19 cellular contexts compared by ENCODE assay signal in the genomic region with DNA sequence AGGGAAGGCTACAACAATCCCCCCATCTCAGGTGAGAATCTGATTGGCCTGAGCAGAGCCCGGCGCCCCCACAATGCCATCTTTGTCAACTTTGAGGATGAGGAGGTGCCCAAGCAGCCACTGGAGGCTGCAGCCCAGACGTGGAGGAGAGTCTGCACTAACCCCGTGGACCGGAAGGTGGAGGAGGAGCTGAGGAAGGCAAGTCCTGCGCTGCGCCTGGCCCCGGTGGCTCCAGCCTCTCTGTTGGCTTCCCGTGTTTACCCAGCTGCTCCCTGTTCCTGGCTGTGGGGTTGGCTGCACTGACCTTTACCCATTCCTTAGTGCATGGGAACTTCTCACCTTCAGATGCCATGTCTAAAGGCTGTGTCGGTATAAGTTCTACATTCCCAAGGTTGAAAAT. TPM values are rescaled to one million over a fixed set of nuclear protein-coding genes. Genes with fewer than 3 reads are reported as not detected.
DNase-seq lines count a peak whose midpoint lies in the region; ATAC-seq, FAIRE-seq and TF ChIP-seq lines count a peak whose summit lies in the region.
"Had no signal": no experiment of that assay in that cellular context is flagged by ENCODE, and none has a peak within 500 bp of the region (broad histone marks: within the 10 kb centered on the region; RNA-seq: fewer than 3 reads in every experiment).

No MANE protein-coding gene starts in this region.

- WGBS in HepG2 (ENCODE audit: low lambda C conversion rate): 94% methylated on average over 7 of the region's 10 CpGs

- TF ChIP-seq EP300 in HepG2 (IDR thresholded peaks at IDR 0.05; ENCODE audit: low read depth in 2 of 2, low read length in 2 of 2): no peak
- TF ChIP-seq EP300 in HepG2 (CRISPR knock-in tag; IDR thresholded peaks at IDR 0.05; ENCODE audit: borderline replicate concordance): no peak

- no peaks in the 10 kb centered on the region for H4K20me1 ChIP-seq in HepG2 (ENCODE audit: insufficient read depth, low read length)

- peaks cover 0 to 2% of the 10 kb centered on the region in 2 donors for H3K4me1 ChIP-seq in naive thymus-derived CD4-positive, alpha-beta T cell (ENCODE audit: control insufficient read depth in 2 of 2, insufficient read depth in 2 of 2, low read length in 2 of 2)
- no peaks in the 10 kb centered on the region for H3K4me1 ChIP-seq in HepG2 (ENCODE audit: insufficient read depth, low read length)
- H3K4me1 ChIP-seq: thyroid gland had no signal

- intact Hi-C loops in sciatic nerve (cut with DNase I): no loop called here
- intact Hi-C loops in naive thymus-derived CD4-positive, alpha-beta T cell (cut with micrococcal nuclease): no loop called here
- intact Hi-C loops in HepG2 (cut with micrococcal nuclease; ENCODE audit: unreplicated experiment): no loop called here

- no peak for TF ChIP-seq CTCF in HepG2 (CRISPR knock-in tag; IDR thresholded peaks at IDR 0.05)

- no peaks in the 10 kb centered on the region for H3K9me3 Mint-ChIP-seq in naive thymus-derived CD4-positive, alpha-beta T cell
- H3K9me3 Mint-ChIP-seq: CD4-positive, CD25-positive, alpha-beta regulatory T cell; IgD-negative memory B cell; nephron progenitor cell had no signal

- H3K79me2 ChIP-seq in HepG2 (ENCODE audit: insufficient read depth, low read length): no peaks in the 10 kb centered on the region

- no TSS peak for BruUV-seq in HepG2 (replicated peaks; lab: Mats Ljungman, UMichigan)

- peak overlapping the region in 1 of 9 donors; percentile 56 for H3K27ac Mint-ChIP-seq in naive thymus-derived CD4-positive, alpha-beta T cell
- H3K27ac Mint-ChIP-seq: activated CD8-positive, alpha-beta memory T cell treated with anti-CD3 and anti-CD28 coated beads, Interleukin-2, amount 10 ng/mL, durations not matched to agents 7 days and 5 days; CD4-positive, CD25-positive, alpha-beta regulatory T cell; IgD-negative memory B cell; nephron progenitor cell had no signal

- no peaks in the 10 kb centered on the region for H3K27me3 Mint-ChIP-seq in naive thymus-derived CD4-positive, alpha-beta T cell
- H3K27me3 Mint-ChIP-seq: activated CD8-positive, alpha-beta memory T cell treated with anti-CD3 and anti-CD28 coated beads, Interleukin-2, amount 10 ng/mL, durations not matched to agents 7 days and 5 days; CD4-positive, CD25-positive, alpha-beta regulatory T cell; IgD-negative memory B cell had no signal

- CTCF ChIA-PET in naive thymus-derived CD4-positive, alpha-beta T cell (lab: Charles Lee): interaction anchor here (0.6 to 1.4 kb wide), 3 partner anchors 28 to 136 kb away, joined by 3 read pairs; no protein-coding TSS in a partner anchor
- CTCF ChIA-PET in HepG2 (lab: Yijun Ruan, JAX; ENCODE audit: low intra/inter-chr PET ratio, low total read pairs): no interaction called here

- peak; percentile 71 for ATAC-seq in sciatic nerve
- ATAC-seq in naive thymus-derived CD4-positive, alpha-beta T cell: no peak
- no peak for ATAC-seq in HepG2
- no peak for ATAC-seq in HG02981 (IDR thresholded peaks at IDR 0.05; ENCODE audit: unreplicated experiment)
- ATAC-seq: activated CD8-positive, alpha-beta memory T cell treated with anti-CD3 and anti-CD28 coated beads, Interleukin-2, amount 10 ng/mL, durations not matched to agents 7 days and 5 days; PC-3; psoas muscle had no signal

- peaks cover 0 to 7% (median 2%) of the 10 kb centered on the region in 7 donors for H3K4me1 Mint-ChIP-seq in naive thymus-derived CD4-positive, alpha-beta T cell
- H3K4me1 Mint-ChIP-seq: IgD-negative memory B cell, nephron progenitor cell had no signal

- H2AFZ ChIP-seq in HepG2 (ENCODE audit: low read length): no peak overlapping the region

- H3K4me2 ChIP-seq in HepG2 (ENCODE audit: low read depth, low read length): no peak overlapping the region

- H3K27ac ChIP-seq in cingulate gyrus (ENCODE audit: low read depth, low read length) (peak overlapping the region; percentile 88), HepG2 (ENCODE audit: extremely low read length, insufficient read depth, low read length) (no peak overlapping the region)
- no peak overlapping the region for H3K27ac ChIP-seq in naive thymus-derived CD4-positive, alpha-beta T cell (ENCODE audit: low read depth, low read length)
- H3K27ac ChIP-seq: psoas muscle, thyroid gland had no signal

- no peak for TF ChIP-seq POLR2A in HepG2 (IDR thresholded peaks at IDR 0.05; ENCODE audit: insufficient read depth in 1 of 2, low read depth in 2 of 2, low read length in 2 of 2)

- DNase-seq in DMS153 treated with DMSO at 0.1 percent for 48 hours (lab: John Stamatoyannopoulos, UW; ENCODE audit: unreplicated experiment) (peak; percentile 18), NCI-H774 (lab: John Stamatoyannopoulos, UW) (peak; percentile 62), sciatic nerve (ENCODE audit: low spot score) (no peak), NCI-H226 (no peak), HepG2 (ENCODE audit: low spot score) (no peak)
- DNase-seq in naive thymus-derived CD4-positive, alpha-beta T cell: no peak
- DNase-seq: activated CD8-positive, alpha-beta memory T cell treated with anti-CD3 and anti-CD28 coated beads, Interleukin-2, amount 10 ng/mL, durations not matched to agents 7 days and 5 days; amniotic stem cell; CD4-positive, CD25-positive, alpha-beta regulatory T cell; GOT3; islet precursor cell; NCI-H69; nephron progenitor cell; PC-3; thyroid gland had no signal

- no peak for FAIRE-seq in HepG2 (lab: Jason Lieb, UNC)

- no peak overlapping the region for H3K4me3 ChIP-seq in naive thymus-derived CD4-positive, alpha-beta T cell (ENCODE audit: low read length)
- H3K4me3 ChIP-seq in HepG2 (replicated peaks in 1 of 3; ENCODE audit: insufficient read depth in 1 of 3, low read depth in 2 of 3, low read length in 3 of 3): no peak overlapping the region
- H3K4me3 ChIP-seq: psoas muscle, thyroid gland had no signal

- H3K36me3 Mint-ChIP-seq in naive thymus-derived CD4-positive, alpha-beta T cell: peaks cover 4 to 43% (median 13%) of the 10 kb centered on the region in 5 donors

- no peaks in the 10 kb centered on the region for H3K27me3 ChIP-seq in naive thymus-derived CD4-positive, alpha-beta T cell (ENCODE audit: control insufficient read depth in 2 of 2, insufficient read depth in 2 of 2, low read length in 2 of 2)
- H3K27me3 ChIP-seq in HepG2 (ENCODE audit: control insufficient read depth in 1 of 2, insufficient read depth in 2 of 2, low read length in 2 of 2): no peaks in the 10 kb centered on the region
- H3K27me3 ChIP-seq: thyroid gland had no signal

- POLR2A ChIA-PET in naive thymus-derived CD4-positive, alpha-beta T cell (lab: Charles Lee): no interaction called here
- POLR2A ChIA-PET in HepG2 (lab: Yijun Ruan, JAX): no interaction called here

- H3K9me3 ChIP-seq in naive thymus-derived CD4-positive, alpha-beta T cell (ENCODE audit: control insufficient read depth in 2 of 3, low read length in 3 of 3): no peaks in the 10 kb centered on the region
- no peaks in the 10 kb centered on the region for H3K9me3 ChIP-seq in HepG2 (ENCODE audit: low read length)
- H3K9me3 ChIP-seq: psoas muscle, thyroid gland had no signal

- TF ChIP-seq RAD21 in HepG2 (CRISPR knock-in tag; IDR thresholded peaks at IDR 0.05): no peak

- H3K4me3 Mint-ChIP-seq in naive thymus-derived CD4-positive, alpha-beta T cell: no peak overlapping the region
- H3K4me3 Mint-ChIP-seq: activated CD8-positive, alpha-beta memory T cell treated with anti-CD3 and anti-CD28 coated beads, Interleukin-2, amount 10 ng/mL, durations not matched to agents 7 days and 5 days; CD4-positive, CD25-positive, alpha-beta regulatory T cell; IgD-negative memory B cell; nephron progenitor cell had no signal

- peaks cover 0 to 85% (median 13%) of the 10 kb centered on the region in 3 experiments for H3K36me3 ChIP-seq in naive thymus-derived CD4-positive, alpha-beta T cell (ENCODE audit: control insufficient read depth in 2 of 3, insufficient read depth in 3 of 3, low read length in 3 of 3)
- peaks cover 38 to 79% of the 10 kb centered on the region in 2 experiments; a peak in 4 of 5 replicates for H3K36me3 ChIP-seq in HepG2 (replicated peaks in 1 of 2; ENCODE audit: control insufficient read depth in 1 of 2, insufficient read depth in 2 of 2, low read length in 2 of 2)

- no peak overlapping the region for H3K9ac ChIP-seq in HepG2 (ENCODE audit: insufficient read depth, low read depth, low read length)

- in situ Hi-C loops in HepG2 (cut with HindIII; ENCODE audit: extremely low pct_ligation_motif_present, low pct_unique_long_range_greater_than_20kb): no loop called here

RNA-seq across cellular contexts. Expression of a gene that starts 11.0 kb away (rescaled TPM):
- total RNA-seq in sciatic nerve (2.7 TPM), HepG2 (2016; rRNA removed; fragmentation: Illumina TruSeq; extraction: Trizol) (0.62 and 1.5 TPM in 2 replicates)
- total RNA-seq in naive thymus-derived CD4-positive, alpha-beta T cell: 1 to 10 TPM in 3 of 5 experiments, under 1 TPM in 2; 0.32 to 2.3 (median 2.2) TPM
- polyA plus RNA-seq in naive thymus-derived CD4-positive, alpha-beta T cell: not detected
- total RNA-seq in HepG2 (2016; cell fraction: cytosol; rRNA removed; fragmentation: Illumina TruSeq; extraction: Trizol; ENCODE audit: low read depth): 0.35 and 0.40 TPM in 2 replicates
- 0.55 and 1.2 TPM in 2 replicates for total RNA-seq in HepG2 (2016; cell fraction: insoluble cytoplasmic fraction; rRNA removed; fragmentation: Illumina TruSeq; extraction: Trizol)
- total RNA-seq in HepG2 (2016; cell fraction: membrane; rRNA removed; fragmentation: Illumina TruSeq; extraction: Trizol): 0.83 and 1.2 TPM in 2 replicates
- 1.6 and 1.7 TPM in 2 replicates for total RNA-seq in HepG2 (2016; cell fraction: nucleus; rRNA removed; fragmentation: Illumina TruSeq; extraction: Trizol)
- polyA plus RNA-seq in HepG2 (2011; rRNA removed): 0.63 and 0.81 TPM in 2 replicates
- 0.19 and 0.34 TPM in 2 replicates for polyA plus RNA-seq in HepG2 (2011; cell fraction: cytosol; rRNA removed)
- polyA plus RNA-seq in HepG2 (2011; cell fraction: nucleus; rRNA removed): 5.0 and 7.7 TPM in 2 replicates
- polyA plus RNA-seq in HepG2 (2012): 1.2 and 1.6 TPM in 2 replicates
- 1.0 and 1.1 TPM in 2 replicates for polyA plus RNA-seq in HepG2 (2016; cell fraction: cytosol; fragmentation: Illumina TruSeq; extraction: Trizol; ENCODE audit: low read depth)
- 1.5 and 2.0 TPM in 2 replicates for polyA plus RNA-seq in HepG2 (2016; cell fraction: insoluble cytoplasmic fraction; fragmentation: Illumina TruSeq; extraction: Trizol; ENCODE audit: low read depth)
- 1.9 TPM in 2 replicates for polyA plus RNA-seq in HepG2 (2016; cell fraction: membrane; fragmentation: Illumina TruSeq; extraction: Trizol; ENCODE audit: low read depth)
- 7.7 and 8.2 TPM in 2 replicates for polyA plus RNA-seq in HepG2 (2016; cell fraction: nucleus; fragmentation: Illumina TruSeq; extraction: Trizol; ENCODE audit: insufficient read depth, low read depth)
- 0.70 TPM in 1 of 2 replicates, not detected in the other for polyA minus RNA-seq in HepG2 (2011; rRNA and poly(A)+ RNA removed; ENCODE audit: low replicate concordance)
- not detected in 2 replicates for polyA minus RNA-seq in HepG2 (2011; cell fraction: cytosol; rRNA and poly(A)+ RNA removed)
- 0.50 and 1.2 TPM in 2 replicates for polyA minus RNA-seq in HepG2 (2011; cell fraction: nucleus; rRNA and poly(A)+ RNA removed)
- polyA plus RNA-seq: CD4-positive, CD25-positive, alpha-beta regulatory T cell; IgD-negative memory B cell had no signal

RNA-seq across cellular contexts. Expression of a gene that starts 20.0 kb away (rescaled TPM):
- total RNA-seq in sciatic nerve (45.2 TPM), HepG2 (2016; rRNA removed; fragmentation: Illumina TruSeq; extraction: Trizol) (43.4 and 66.9 TPM in 2 replicates)
- total RNA-seq in naive thymus-derived CD4-positive, alpha-beta T cell: 10 to 100 TPM; 43.9 to 77.9 (median 73.9) TPM
- 10 to 100 TPM; 39.9 to 48.8 TPM for polyA plus RNA-seq in naive thymus-derived CD4-positive, alpha-beta T cell
- total RNA-seq in HepG2 (2016; cell fraction: cytosol; rRNA removed; fragmentation: Illumina TruSeq; extraction: Trizol; ENCODE audit: low read depth): 11.7 and 12.3 TPM in 2 replicates
- total RNA-seq in HepG2 (2016; cell fraction: insoluble cytoplasmic fraction; rRNA removed; fragmentation: Illumina TruSeq; extraction: Trizol): 37.9 and 65.5 TPM in 2 replicates
- 20.2 and 20.6 TPM in 2 replicates for total RNA-seq in HepG2 (2016; cell fraction: membrane; rRNA removed; fragmentation: Illumina TruSeq; extraction: Trizol)
- 76.0 and 76.7 TPM in 2 replicates for total RNA-seq in HepG2 (2016; cell fraction: nucleus; rRNA removed; fragmentation: Illumina TruSeq; extraction: Trizol)
- 92.6 and 110 TPM in 2 replicates for polyA plus RNA-seq in HepG2 (2011; rRNA removed)
- polyA plus RNA-seq in HepG2 (2011; cell fraction: cytosol; rRNA removed): 46.1 and 57.8 TPM in 2 replicates
- polyA plus RNA-seq in HepG2 (2011; cell fraction: nucleus; rRNA removed): 477 and 487 TPM in 2 replicates
- polyA plus RNA-seq in HepG2 (2012): 45.0 and 56.0 TPM in 2 replicates
- polyA plus RNA-seq in HepG2 (2016; cell fraction: cytosol; fragmentation: Illumina TruSeq; extraction: Trizol; ENCODE audit: low read depth): 5.5 and 5.8 TPM in 2 replicates
- 45.6 and 51.5 TPM in 2 replicates for polyA plus RNA-seq in HepG2 (2016; cell fraction: insoluble cytoplasmic fraction; fragmentation: Illumina TruSeq; extraction: Trizol; ENCODE audit: low read depth)
- 13.2 and 13.8 TPM in 2 replicates for polyA plus RNA-seq in HepG2 (2016; cell fraction: membrane; fragmentation: Illumina TruSeq; extraction: Trizol; ENCODE audit: low read depth)
- polyA plus RNA-seq in HepG2 (2016; cell fraction: nucleus; fragmentation: Illumina TruSeq; extraction: Trizol; ENCODE audit: insufficient read depth, low read depth): 196 and 212 TPM in 2 replicates
- 27.9 and 79.3 TPM in 2 replicates for polyA minus RNA-seq in HepG2 (2011; rRNA and poly(A)+ RNA removed; ENCODE audit: low replicate concordance)
- polyA minus RNA-seq in HepG2 (2011; cell fraction: cytosol; rRNA and poly(A)+ RNA removed): 24.3 and 26.7 TPM in 2 replicates
- polyA minus RNA-seq in HepG2 (2011; cell fraction: nucleus; rRNA and poly(A)+ RNA removed): 98.5 and 99.1 TPM in 2 replicates

Comparison
In these comparisons a context has a peak if more than half of its experiments do, and no peak if none do; other contexts are left out.
1. DNase-seq: peak in DMS153 treated with DMSO at 0.1 percent for 48 hours (single experiment) and NCI-H774 (single experiment); none in sciatic nerve (single experiment), naive thymus-derived CD4-positive, alpha-beta T cell (0 of 9), NCI-H226 (single experiment) and HepG2 (single experiment).